13 cellular contexts compared by ENCODE assay signal in genomic region chr21:23890652-23891051, GRCh38.
DNase-seq lines count a peak whose midpoint lies in the region; ATAC-seq and TF ChIP-seq lines count a peak whose summit lies in the region.
"Had no signal": no experiment of that assay in that cellular context is flagged by ENCODE, and none has a peak within 500 bp of the region (broad histone marks: within the 10 kb centered on the region; RNA-seq: fewer than 3 reads in every experiment).

No MANE protein-coding gene starts in this region.

- DNase-seq in NCI-H82 (lab: John Stamatoyannopoulos, UW) (peak; percentile 28), NCI-H82 treated with DMSO at 0.1 percent for 48 hours (lab: John Stamatoyannopoulos, UW; ENCODE audit: unreplicated experiment) (no peak), OCI-M2 (lab: John Stamatoyannopoulos, UW; ENCODE audit: unreplicated experiment) (peak; percentile 26), WERI-Rb-1 (peak; percentile 12), stomach (peak; percentile 42), right lobe of liver (no peak), COLO668 (lab: John Stamatoyannopoulos, UW; ENCODE audit: unreplicated experiment) (no peak)
- no peak for DNase-seq in stimulated activated effector memory CD8-positive, alpha-beta T cell treated with anti-CD3 and anti-CD28 coated beads, Interleukin-12 subunit alpha, Interleukin-12 subunit beta, amount 100 ng/mL, for 72 hours (ENCODE audit: low spot score in 2 of 2)
- DNase-seq: CD8-positive, alpha-beta T cell; DMS53; GM23248 had no signal

- H3K4me1 ChIP-seq in stomach, result no peaks in the 10 kb centered on the region
- no peaks in the 10 kb centered on the region for H3K4me1 ChIP-seq in right lobe of liver

- no peak for TF ChIP-seq EP300 in stomach (IDR thresholded peaks at IDR 0.05)

- no peaks in the 10 kb centered on the region for H3K36me3 ChIP-seq in WERI-Rb-1
- H3K36me3 ChIP-seq in stomach, result no peaks in the 10 kb centered on the region
- no peaks in the 10 kb centered on the region for H3K36me3 ChIP-seq in right lobe of liver

- peaks cover 3% of the 10 kb centered on the region for H3K9me3 Mint-ChIP-seq in stimulated activated effector memory CD8-positive, alpha-beta T cell treated with anti-CD3 and anti-CD28 coated beads, Interleukin-12 subunit alpha, Interleukin-12 subunit beta, amount 100 ng/mL, for 72 hours
- H3K9me3 Mint-ChIP-seq: CD8-positive, alpha-beta T cell had no signal

- peaks cover 2% of the 10 kb centered on the region for H3K27me3 ChIP-seq in WERI-Rb-1 (ENCODE audit: insufficient read depth, low read depth, severe bottlenecking)
- H3K27me3 ChIP-seq in stomach, result no peaks in the 10 kb centered on the region
- no peaks in the 10 kb centered on the region for H3K27me3 ChIP-seq in right lobe of liver

- TF ChIP-seq CTCF in WERI-Rb-1 (IDR thresholded peaks at IDR 0.05; ENCODE audit: low read depth, low read length), result no peak
- TF ChIP-seq CTCF in stomach (IDR thresholded peaks at IDR 0.05), result no peak
- no peak for TF ChIP-seq CTCF in right lobe of liver (IDR thresholded peaks at IDR 0.05)

- H3K4me3 Mint-ChIP-seq in stimulated activated effector memory CD8-positive, alpha-beta T cell treated with anti-CD3 and anti-CD28 coated beads, Interleukin-12 subunit alpha, Interleukin-12 subunit beta, amount 100 ng/mL, for 72 hours, result no peak overlapping the region
- H3K4me3 Mint-ChIP-seq: CD14-positive monocyte; CD8-positive, alpha-beta T cell had no signal

- intact Hi-C loops in stomach (cut with DNase I; ENCODE audit: low total_unique reads) (no loop called here), right lobe of liver (cut with DNase I) (no loop called here)

- H3K4me1 Mint-ChIP-seq in stimulated activated effector memory CD8-positive, alpha-beta T cell treated with anti-CD3 and anti-CD28 coated beads, Interleukin-12 subunit alpha, Interleukin-12 subunit beta, amount 100 ng/mL, for 72 hours, result no peaks in the 10 kb centered on the region
- H3K4me1 Mint-ChIP-seq: CD14-positive monocyte had no signal

- 64 to 79% (median 68%) methylated on average over 4 of the region's 4 CpGs for WGBS in stomach, 5 donors
- WGBS in right lobe of liver (ENCODE audit: insufficient coverage, low coverage, low lambda C conversion rate, missing lambda C conversion rate), result 79% methylated on average over 4 of the region's 4 CpGs

- no peaks in the 10 kb centered on the region for H3K9me3 ChIP-seq in WERI-Rb-1 (ENCODE audit: severe bottlenecking)
- no peaks in the 10 kb centered on the region for H3K9me3 ChIP-seq in stomach
- H3K9me3 ChIP-seq in right lobe of liver, result no peaks in the 10 kb centered on the region

- no peak for ATAC-seq in right lobe of liver
- ATAC-seq in stimulated activated effector memory CD8-positive, alpha-beta T cell treated with anti-CD3 and anti-CD28 coated beads, Interleukin-12 subunit alpha, Interleukin-12 subunit beta, amount 100 ng/mL, for 72 hours, result no peak
- ATAC-seq: CD8-positive, alpha-beta T cell had no signal

- no peak for TF ChIP-seq POLR2A in stomach (IDR thresholded peaks at IDR 0.05)
- TF ChIP-seq POLR2A in right lobe of liver (IDR thresholded peaks at IDR 0.05), result no peak

- H3K4me3 ChIP-seq in WERI-Rb-1 (ENCODE audit: low read depth, low read length) (no peak overlapping the region), stomach (no peak overlapping the region), right lobe of liver (no peak overlapping the region)
- H3K4me3 ChIP-seq: GM23248 had no signal

- no peaks in the 10 kb centered on the region for H3K36me3 Mint-ChIP-seq in stimulated activated effector memory CD8-positive, alpha-beta T cell treated with anti-CD3 and anti-CD28 coated beads, Interleukin-12 subunit alpha, Interleukin-12 subunit beta, amount 100 ng/mL, for 72 hours
- H3K36me3 Mint-ChIP-seq: CD14-positive monocyte; CD8-positive, alpha-beta T cell had no signal

- H3K27ac ChIP-seq in WERI-Rb-1, result no peak overlapping the region
- no peak overlapping the region for H3K27ac ChIP-seq in stomach
- H3K27ac ChIP-seq in right lobe of liver, result no peak overlapping the region
- H3K27ac ChIP-seq: 22Rv1, GM23248 had no signal

- no peak overlapping the region for H3K27ac Mint-ChIP-seq in stimulated activated effector memory CD8-positive, alpha-beta T cell treated with anti-CD3 and anti-CD28 coated beads, Interleukin-12 subunit alpha, Interleukin-12 subunit beta, amount 100 ng/mL, for 72 hours
- H3K27ac Mint-ChIP-seq: CD14-positive monocyte; CD8-positive, alpha-beta T cell had no signal

Comparison
In these comparisons a context has a peak if more than half of its experiments do, and no peak if none do; other contexts are left out.
1. DNase-seq: peak in NCI-H82 (single experiment), OCI-M2 (single experiment), WERI-Rb-1 (single experiment) and stomach (single experiment); none in NCI-H82 treated with DMSO at 0.1 percent for 48 hours (single experiment), right lobe of liver (0 of 3), COLO668 (single experiment) and stimulated activated effector memory CD8-positive, alpha-beta T cell treated with anti-CD3 and anti-CD28 coated beads, Interleukin-12 subunit alpha, Interleukin-12 subunit beta, amount 100 ng/mL, for 72 hours (0 of 2).